Comparison of ENCODE assay signal across 17 cellular contexts in the genomic region with DNA sequence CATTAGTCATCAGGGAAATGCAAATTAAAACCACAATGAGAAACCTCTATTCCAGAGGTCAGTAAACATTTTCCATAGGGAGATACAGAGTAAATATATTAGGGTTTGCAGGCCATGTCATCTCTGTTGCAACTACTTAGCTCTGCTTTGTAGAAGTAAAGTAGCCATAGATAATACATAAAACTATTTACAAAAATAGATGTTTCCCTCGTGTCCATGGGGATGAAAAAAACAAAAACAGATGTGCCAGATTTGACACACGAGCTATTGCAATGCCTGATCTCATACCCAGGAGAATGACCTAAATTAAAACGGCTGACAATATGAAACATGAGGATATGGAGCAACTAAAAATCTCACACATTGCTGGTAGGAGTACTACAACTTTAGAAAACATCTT. TPM values are rescaled to one million over a fixed set of nuclear protein-coding genes. Genes with fewer than 3 reads are reported as not detected.
DNase-seq lines count a peak whose midpoint lies in the region; ATAC-seq, FAIRE-seq and TF ChIP-seq lines count a peak whose summit lies in the region.
"Had no signal": no experiment of that assay in that cellular context is flagged by ENCODE, and none has a peak within 500 bp of the region (broad histone marks: within the 10 kb centered on the region; RNA-seq: fewer than 3 reads in every experiment).

No MANE protein-coding gene starts in this region.

- H2BK5ac ChIP-seq in trophoblast cell (ENCODE audit: low read depth, low read length, poor library complexity), result no peak overlapping the region

- no peaks in the 10 kb centered on the region for H4K20me1 ChIP-seq in K562 (replicated peaks; ENCODE audit: control insufficient read depth, insufficient read depth, low read length)

- H3K4me1 ChIP-seq in CD8-positive, alpha-beta T cell (ENCODE audit: insufficient read depth, low read length), result no peaks in the 10 kb centered on the region
- H3K4me1 ChIP-seq in K562 (replicated peaks in 1 of 2; ENCODE audit: control insufficient read depth in 2 of 2, insufficient read depth in 2 of 2, low read length in 2 of 2), result no peaks in the 10 kb centered on the region
- no peaks in the 10 kb centered on the region for H3K4me1 ChIP-seq in trophoblast cell (ENCODE audit: control insufficient read depth in 1 of 2, insufficient read depth in 2 of 2, low read length in 2 of 2)
- H3K4me1 ChIP-seq: Peyer's patch, vagina had no signal

- H4K8ac ChIP-seq in trophoblast cell (ENCODE audit: low read depth, low read length), result no peak overlapping the region

- H3K23ac ChIP-seq in trophoblast cell (ENCODE audit: low read length), result no peak overlapping the region

- no peaks in the 10 kb centered on the region for H3K27me3 ChIP-seq in CD8-positive, alpha-beta T cell (ENCODE audit: insufficient read depth, low read length)
- H3K27me3 ChIP-seq in K562 (ENCODE audit: control insufficient read depth in 2 of 2, insufficient read depth in 2 of 2, low read length in 2 of 2) (no peaks in the 10 kb centered on the region), trophoblast cell (ENCODE audit: insufficient read depth, low read length) (no peaks in the 10 kb centered on the region)
- H3K27me3 ChIP-seq: Peyer's patch, vagina had no signal

- H3K27ac Mint-ChIP-seq in CD8-positive, alpha-beta T cell, result peak overlapping the region; percentile 1
- H3K27ac Mint-ChIP-seq: CD4-positive, alpha-beta T cell; stimulated activated naive B cell treated with anti-CD40 and anti-IgM and Interleukin-4, amounts not matched to agents 10 μg/mL and 1 μg/mL and 100 μg/mL, for 72 hours had no signal

- no peak overlapping the region for H3K14ac ChIP-seq in trophoblast cell (ENCODE audit: low read length)

- no peak overlapping the region for H4K91ac ChIP-seq in trophoblast cell (ENCODE audit: low read depth, low read length)

- no peak for TF ChIP-seq RAD21 in K562 (CRISPR knock-in tag; conservative IDR thresholded peaks at IDR 0.05 in 1 of 2, IDR thresholded peaks at IDR 0.05 in 1 of 2)

- no peak for TF ChIP-seq EP300 in K562 (IDR thresholded peaks at IDR 0.05; ENCODE audit: low read length)

- no peak overlapping the region for H4K12ac ChIP-seq in trophoblast cell (ENCODE audit: low read depth, low read length)

- in situ Hi-C loops in K562 (cut with MboI), result no loop called here

- no peaks in the 10 kb centered on the region for H3K9me3 ChIP-seq in CD8-positive, alpha-beta T cell (ENCODE audit: low read length)
- H3K9me3 ChIP-seq in K562 (replicated peaks; ENCODE audit: control insufficient read depth, insufficient read depth, low read depth, low read length), result no peaks in the 10 kb centered on the region
- H3K9me3 ChIP-seq in trophoblast cell (ENCODE audit: insufficient read depth, low read depth, low read length), result no peaks in the 10 kb centered on the region
- H3K9me3 ChIP-seq: Peyer's patch, vagina had no signal

- no peak for FAIRE-seq in K562 (lab: Jason Lieb, UNC)

- no peak for ATAC-seq in CD8-positive, alpha-beta T cell
- no peak for ATAC-seq in K562
- ATAC-seq in GM21526 (IDR thresholded peaks at IDR 0.05; ENCODE audit: low FRiP score, unreplicated experiment), result no peak
- ATAC-seq in GM21381 (IDR thresholded peaks at IDR 0.05; ENCODE audit: unreplicated experiment), result no peak
- ATAC-seq: activated CD4-positive, CD25-positive, alpha-beta regulatory T cell treated with anti-CD3 and anti-CD28 coated beads, Interleukin-2, amount 50 U/mL, for 24 hours; stimulated activated naive B cell treated with anti-CD40 and anti-IgM and Interleukin-4, amounts not matched to agents 10 μg/mL and 1 μg/mL and 100 μg/mL, for 72 hours had no signal

- TF ChIP-seq POLR2A in K562 (conservative IDR thresholded peaks at IDR 0.05), result no peak

- H3K79me1 ChIP-seq in trophoblast cell (ENCODE audit: low read length), result no peaks in the 10 kb centered on the region

- no peak overlapping the region for H3K27ac ChIP-seq in CD8-positive, alpha-beta T cell (ENCODE audit: low read depth, low read length)
- no peak overlapping the region for H3K27ac ChIP-seq in K562 (ENCODE audit: extremely low read depth, low read depth, low read length)
- no peak overlapping the region for H3K27ac ChIP-seq in trophoblast cell (ENCODE audit: low read depth, low read length)
- H3K27ac ChIP-seq: Peyer's patch, vagina had no signal

- H2BK12ac ChIP-seq in trophoblast cell (ENCODE audit: low read length), result no peak overlapping the region

- POLR2A ChIA-PET in CD8-positive, alpha-beta T cell (lab: Charles Lee), result interaction anchor here (0.7 to 1.8 kb wide), 3 partner anchors 9 to 94 kb away, joined by 3 to 4 read pairs (median 3); no protein-coding TSS in a partner anchor
- POLR2A ChIA-PET in K562 (lab: Yijun Ruan, JAX), result interaction anchor here (0.7 to 2.2 kb wide), 6 partner anchors 9 to 640 kb away, joined by 3 to 7 read pairs (median 4); a partner anchor contains a TSS

- H3K4me3 ChIP-seq in CD8-positive, alpha-beta T cell (ENCODE audit: low read depth, low read length), result no peak overlapping the region
- H3K4me3 ChIP-seq in K562 (no peak overlapping the region), trophoblast cell (ENCODE audit: low read depth, low read length) (no peak overlapping the region)
- H3K4me3 ChIP-seq: Peyer's patch, vagina had no signal

- H3K9ac ChIP-seq in K562 (ENCODE audit: insufficient read depth in 1 of 2, low read depth in 2 of 2, low read length in 2 of 2) (no peak overlapping the region), trophoblast cell (ENCODE audit: low read length) (no peak overlapping the region)

- no peak overlapping the region for H3K18ac ChIP-seq in trophoblast cell (ENCODE audit: low read length)

- no peak overlapping the region for H2AFZ ChIP-seq in K562 (ENCODE audit: low read depth, low read length)
- H2AFZ ChIP-seq in trophoblast cell (ENCODE audit: insufficient read depth, low read length, poor library complexity), result no peak overlapping the region

- H2BK120ac ChIP-seq in trophoblast cell (ENCODE audit: insufficient read depth, low read length, poor library complexity), result no peak overlapping the region

- peaks cover 3% of the 10 kb centered on the region for H3K36me3 ChIP-seq in CD8-positive, alpha-beta T cell (ENCODE audit: insufficient read depth, low read length)
- H3K36me3 ChIP-seq in K562 (ENCODE audit: control insufficient read depth, insufficient read depth, low read length) (peaks cover 75% of the 10 kb centered on the region), trophoblast cell (ENCODE audit: control insufficient read depth in 1 of 2, insufficient read depth in 2 of 2, low read length in 2 of 2) (peaks cover 11 to 20% of the 10 kb centered on the region in 2 experiments)

- no peak overlapping the region for H3K4ac ChIP-seq in trophoblast cell (ENCODE audit: low read depth, low read length)

- no peaks in the 10 kb centered on the region for H3K9me1 ChIP-seq in K562 (ENCODE audit: control insufficient read depth, insufficient read depth, low read length)

- no peak overlapping the region for H3K4me2 ChIP-seq in K562 (ENCODE audit: insufficient read depth, low read length)
- no peak overlapping the region for H3K4me2 ChIP-seq in trophoblast cell (ENCODE audit: low read length)

- BruUV-seq in K562 (replicated peaks; lab: Mats Ljungman, UMichigan), result TSS peak; percentile 11

- H2AK5ac ChIP-seq in trophoblast cell (ENCODE audit: low read length), result no peak overlapping the region

- H3K79me2 ChIP-seq in K562 (ENCODE audit: control insufficient read depth, insufficient read depth, low read length) (0 out of 3 replicates have a peak, but pooled peaks cover 4% of the 10 kb centered on the region), trophoblast cell (ENCODE audit: control insufficient read depth, insufficient read depth, low read length, poor library complexity) (no peaks in the 10 kb centered on the region)

- H3K27me3 Mint-ChIP-seq in CD8-positive, alpha-beta T cell (ENCODE audit: low read depth), result no peaks in the 10 kb centered on the region
- H3K27me3 Mint-ChIP-seq: CD4-positive, alpha-beta T cell; stimulated activated naive B cell treated with anti-CD40 and anti-IgM and Interleukin-4, amounts not matched to agents 10 μg/mL and 1 μg/mL and 100 μg/mL, for 72 hours had no signal

- no peak overlapping the region for H3K4me3 Mint-ChIP-seq in CD8-positive, alpha-beta T cell
- H3K4me3 Mint-ChIP-seq: CD4-positive, alpha-beta T cell; immature natural killer cell; stimulated activated naive B cell treated with anti-CD40 and anti-IgM and Interleukin-4, amounts not matched to agents 10 μg/mL and 1 μg/mL and 100 μg/mL, for 72 hours had no signal

- DNase-seq in CD8-positive, alpha-beta T cell, result no peak
- DNase-seq in HS-5 (ENCODE audit: low read depth), result peak; percentile 58
- no peak for DNase-seq in K562 (ENCODE audit: extremely low read depth in 1 of 4, low spot score in 3 of 4)
- DNase-seq in trophoblast cell, result peak; percentile 43 to 90
- DNase-seq in effector CD4-positive, alpha-beta T cell, result no peak
- DNase-seq: activated CD8-positive, alpha-beta memory T cell treated with anti-CD3 and anti-CD28 coated beads, Interleukin-2, amount 50 U/mL, for 4 hours; caudate nucleus; CD4-positive, alpha-beta T cell; immature natural killer cell; NCI-H1694 treated with DMSO at 0.1 percent for 48 hours; Peyer's patch; stimulated activated naive B cell treated with anti-CD40 and anti-IgM and Interleukin-4, amounts not matched to agents 10 μg/mL and 1 μg/mL and 100 μg/mL, for 72 hours; T-helper 1 cell had no signal

- H3K4me1 Mint-ChIP-seq in CD8-positive, alpha-beta T cell (ENCODE audit: low read depth), result peaks cover 25% of the 10 kb centered on the region

- CTCF ChIA-PET in CD8-positive, alpha-beta T cell (lab: Charles Lee), result interaction anchor here (1.5 kb wide), 1 partner anchor 36 kb away, joined by 3 read pairs; no protein-coding TSS in a partner anchor
- CTCF ChIA-PET in K562 (lab: Yijun Ruan, JAX; ENCODE audit: low intra/inter-chr PET ratio), result no interaction called here

- no peak for TF ChIP-seq CTCF in CD8-positive, alpha-beta T cell (IDR thresholded peaks at IDR 0.05)
- TF ChIP-seq CTCF in K562 (IDR thresholded peaks at IDR 0.05 in 2 of 3, conservative IDR thresholded peaks at IDR 0.05 in 1 of 3; ENCODE audit: insufficient read depth in 2 of 3, low read depth in 1 of 3, low read length in 3 of 3), result no peak

- intact Hi-C loops in CD8-positive, alpha-beta T cell (cut with DNase I, micrococcal nuclease), result no loop called here
- intact Hi-C loops in K562 (cut with micrococcal nuclease), result no loop called here

- H3K9me3 Mint-ChIP-seq in CD8-positive, alpha-beta T cell, result no peaks in the 10 kb centered on the region
- H3K9me3 Mint-ChIP-seq: CD4-positive, alpha-beta T cell; immature natural killer cell had no signal

- peaks cover 71% of the 10 kb centered on the region for H3K36me3 Mint-ChIP-seq in CD8-positive, alpha-beta T cell

- 51% methylated on average over 3 of the region's 3 CpGs for WGBS in K562 (ENCODE audit: insufficient coverage, low coverage, missing lambda C conversion rate)
- WGBS in trophoblast cell (ENCODE audit: extremely low coverage, insufficient coverage, insufficient read length), result no CpG with 5 or more reads among the region's 3 CpGs

RNA-seq across cellular contexts. Expression of a gene that starts 17.3 kb away (rescaled TPM):
- 10 to 100 TPM; 26.3 to 28.5 TPM for total RNA-seq in CD8-positive, alpha-beta T cell
- total RNA-seq in K562 (2011; cell fraction: chromatin; rRNA removed; ENCODE audit: low replicate concordance), result 58.0 and 146 TPM in 2 replicates
- 29.2 and 30.5 TPM in 2 replicates for total RNA-seq in K562 (2011; cell fraction: nucleolus; rRNA removed)
- total RNA-seq in K562 (2011; cell fraction: nucleoplasm; rRNA removed), result 45.7 and 48.4 TPM in 2 replicates
- 19.1 and 19.8 TPM in 2 replicates for total RNA-seq in K562 (2014; rRNA removed)
- total RNA-seq in K562 (2014; rRNA removed; fragmentation: Illumina TruSeq; extraction: Trizol), result 49.6 and 60.7 TPM in 2 replicates
- 39.0 and 40.7 TPM in 2 replicates for total RNA-seq in K562 (2015; rRNA removed; fragmentation: Illumina TruSeq; extraction: Trizol)
- total RNA-seq in K562 (2021), result 32.8 and 37.1 TPM in 2 replicates
- 21.8 and 28.7 TPM in 2 replicates for polyA plus RNA-seq in K562 (2011; rRNA removed)
- 4.6 and 9.6 TPM in 2 replicates for polyA plus RNA-seq in K562 (2011; cell fraction: cytosol; rRNA removed)
- polyA plus RNA-seq in K562 (2011; cell fraction: nucleus; rRNA removed), result 23.9 and 25.3 TPM in 2 replicates
- 15.2 and 15.3 TPM in 2 replicates for polyA plus RNA-seq in K562 (2012)
- 23.0 and 29.1 TPM in 2 replicates for polyA plus RNA-seq in K562 (2014; fragmentation: Illumina TruSeq; extraction: Trizol)
- 10 to 100 TPM; 16.6 to 21.8 TPM for polyA plus RNA-seq in K562 (2014; fragmentation: Nextera tagmentation; extraction: Ambion mirVana)
- 14.6 and 15.7 TPM in 2 replicates for polyA plus RNA-seq in K562 (2014; rRNA removed)
- polyA minus RNA-seq in K562 (2011; rRNA and poly(A)+ RNA removed), result 93.4 and 105 TPM in 2 replicates
- polyA minus RNA-seq in K562 (2011; cell fraction: cytosol; rRNA and poly(A)+ RNA removed), result 25.1 and 34.2 TPM in 2 replicates
- 40.7 and 88.4 TPM in 2 replicates for polyA minus RNA-seq in K562 (2011; cell fraction: nucleus; rRNA and poly(A)+ RNA removed)
- 16.1 and 16.2 TPM in 2 replicates for polyA plus RNA-seq in trophoblast cell (2013)

RNA-seq across cellular contexts. Expression of a gene that starts 43.7 kb away (rescaled TPM):
- 1 to 10 TPM in 1 of 2 experiments, under 1 TPM in 1; 0.97 to 1.2 TPM for total RNA-seq in CD8-positive, alpha-beta T cell
- 8.6 and 12.2 TPM in 2 replicates for total RNA-seq in K562 (2011; cell fraction: chromatin; rRNA removed; ENCODE audit: low replicate concordance)
- 2.1 and 2.7 TPM in 2 replicates for total RNA-seq in K562 (2011; cell fraction: nucleolus; rRNA removed)
- 4.9 and 5.9 TPM in 2 replicates for total RNA-seq in K562 (2011; cell fraction: nucleoplasm; rRNA removed)
- total RNA-seq in K562 (2014; rRNA removed) (4.6 and 6.4 TPM in 2 replicates), K562 (2014; rRNA removed; fragmentation: Illumina TruSeq; extraction: Trizol) (11.5 and 13.8 TPM in 2 replicates), K562 (2015; rRNA removed; fragmentation: Illumina TruSeq; extraction: Trizol) (8.4 and 8.6 TPM in 2 replicates), K562 (2021) (9.8 and 10.3 TPM in 2 replicates)
- polyA plus RNA-seq in K562 (2011; rRNA removed) (14.4 and 23.7 TPM in 2 replicates), K562 (2014; fragmentation: Illumina TruSeq; extraction: Trizol) (12.5 and 13.8 TPM in 2 replicates), K562 (2014; fragmentation: Nextera tagmentation; extraction: Ambion mirVana) (10 to 100 TPM; 27.9 to 31.8 TPM), K562 (2014; rRNA removed) (12.3 and 14.7 TPM in 2 replicates)
- 5.7 and 7.0 TPM in 2 replicates for polyA plus RNA-seq in K562 (2011; cell fraction: cytosol; rRNA removed)
- polyA plus RNA-seq in K562 (2011; cell fraction: nucleus; rRNA removed), result 7.0 and 7.6 TPM in 2 replicates
- polyA plus RNA-seq in K562 (2012), result 9.3 and 11.4 TPM in 2 replicates
- 9.6 and 11.0 TPM in 2 replicates for polyA minus RNA-seq in K562 (2011; rRNA and poly(A)+ RNA removed)
- polyA minus RNA-seq in K562 (2011; cell fraction: cytosol; rRNA and poly(A)+ RNA removed), result 4.7 and 5.4 TPM in 2 replicates
- 3.2 and 5.3 TPM in 2 replicates for polyA minus RNA-seq in K562 (2011; cell fraction: nucleus; rRNA and poly(A)+ RNA removed)
- 3.3 and 3.6 TPM in 2 replicates for polyA plus RNA-seq in trophoblast cell (2013)

RNA-seq across cellular contexts. Expression of a gene that starts 49.1 kb away (rescaled TPM):
- 10 to 100 TPM; 84.8 to 91.2 TPM for total RNA-seq in CD8-positive, alpha-beta T cell
- 13.6 and 77.0 TPM in 2 replicates for total RNA-seq in K562 (2011; cell fraction: chromatin; rRNA removed; ENCODE audit: low replicate concordance)
- 7.8 and 12.0 TPM in 2 replicates for total RNA-seq in K562 (2011; cell fraction: nucleolus; rRNA removed)
- total RNA-seq in K562 (2011; cell fraction: nucleoplasm; rRNA removed), result 20.5 and 24.4 TPM in 2 replicates
- total RNA-seq in K562 (2014; rRNA removed) (38.4 and 39.1 TPM in 2 replicates), K562 (2014; rRNA removed; fragmentation: Illumina TruSeq; extraction: Trizol) (90.9 and 106 TPM in 2 replicates), K562 (2015; rRNA removed; fragmentation: Illumina TruSeq; extraction: Trizol) (77.4 and 85.7 TPM in 2 replicates), K562 (2021) (49.9 and 50.4 TPM in 2 replicates)
- polyA plus RNA-seq in K562 (2011; rRNA removed) (37.6 and 45.5 TPM in 2 replicates), K562 (2014; fragmentation: Illumina TruSeq; extraction: Trizol) (60.7 and 65.1 TPM in 2 replicates), K562 (2014; fragmentation: Nextera tagmentation; extraction: Ambion mirVana) (10 to 100 TPM; 62.8 to 67.4 TPM), K562 (2014; rRNA removed) (39.8 and 45.4 TPM in 2 replicates)
- 4.2 and 10.4 TPM in 2 replicates for polyA plus RNA-seq in K562 (2011; cell fraction: cytosol; rRNA removed)
- 20.2 and 31.1 TPM in 2 replicates for polyA plus RNA-seq in K562 (2011; cell fraction: nucleus; rRNA removed)
- 40.9 and 45.1 TPM in 2 replicates for polyA plus RNA-seq in K562 (2012)
- polyA minus RNA-seq in K562 (2011; rRNA and poly(A)+ RNA removed), result 37.3 and 44.1 TPM in 2 replicates
- polyA minus RNA-seq in K562 (2011; cell fraction: cytosol; rRNA and poly(A)+ RNA removed), result 13.3 and 13.7 TPM in 2 replicates
- 11.2 and 21.8 TPM in 2 replicates for polyA minus RNA-seq in K562 (2011; cell fraction: nucleus; rRNA and poly(A)+ RNA removed)
- 29.0 and 31.2 TPM in 2 replicates for polyA plus RNA-seq in trophoblast cell (2013)

Comparison
In these comparisons a context has a peak if more than half of its experiments do, and no peak if none do; other contexts are left out.
1. DNase-seq: peak in HS-5 (single experiment) and trophoblast cell (2 of 2); none in CD8-positive, alpha-beta T cell (0 of 7), K562 (0 of 4) and effector CD4-positive, alpha-beta T cell (single experiment).